Comparison of ENCODE assay signal across 21 cellular contexts in genomic region chr13:28778308-28779215, GRCh38. TPM values are rescaled to one million over a fixed set of nuclear protein-coding genes. Genes with fewer than 3 reads are reported as not detected.
A peak's percentile ranks its signal among the peaks of the same experiment; 100 is the strongest.
DNase-seq lines count a peak whose midpoint lies in the region; ATAC-seq and TF ChIP-seq lines count a peak whose summit lies in the region.
"Had no signal": no experiment of that assay in that cellular context is flagged by ENCODE, and none has a peak within 500 bp of the region (broad histone marks: within the 10 kb centered on the region; RNA-seq: fewer than 3 reads in every experiment).

No MANE protein-coding gene starts in this region.

- H3K4me1 ChIP-seq in right cardiac atrium (ENCODE audit: control insufficient read depth, insufficient read depth, low read length): no peaks in the 10 kb centered on the region
- no peaks in the 10 kb centered on the region for H3K4me1 ChIP-seq in upper lobe of right lung
- H3K4me1 ChIP-seq: BLaER1, Caco-2 had no signal

- CTCF ChIA-PET in HEK293T (lab: Yijun Ruan, JAX): no interaction called here

- no peak for TF ChIP-seq CTCF in upper lobe of right lung (IDR thresholded peaks at IDR 0.05)

- intact Hi-C loops in right cardiac atrium (cut with DNase I) (no loop called here), Right ventricle myocardium superior (cut with DNase I) (no loop called here), sciatic nerve (cut with DNase I) (no loop called here), upper lobe of right lung (cut with DNase I) (no loop called here)

- peak in 1 of 2 donors; percentile 19 for ATAC-seq in right cardiac atrium
- ATAC-seq in Right ventricle myocardium superior (ENCODE audit: poor library complexity): no peak
- ATAC-seq in sciatic nerve: peak; percentile 17
- peak; percentile 23 for ATAC-seq in upper lobe of right lung
- no peak for ATAC-seq in HG03565 (IDR thresholded peaks at IDR 0.05; ENCODE audit: unreplicated experiment)
- ATAC-seq: CD8-positive, alpha-beta T cell; GM12878 had no signal

- POLR2A ChIA-PET in HEK293T (lab: Yijun Ruan, JAX): no interaction called here

- H3K27ac ChIP-seq in right cardiac atrium (ENCODE audit: low read length) (no peak overlapping the region), upper lobe of right lung (no peak overlapping the region)
- H3K27ac ChIP-seq: 22Rv1, BLaER1, C4-2B, GM23248 had no signal

- H3K4me3 ChIP-seq in right cardiac atrium (ENCODE audit: low read length) (no peak overlapping the region), upper lobe of right lung (no peak overlapping the region)
- H3K4me3 ChIP-seq: BLaER1, GM12878, GM23248 had no signal

- DNase-seq in right cardiac atrium: peak in 2 of 3 donors; percentile 21 to 52
- no peak for DNase-seq in Right ventricle myocardium superior
- DNase-seq in sciatic nerve (ENCODE audit: low spot score): no peak
- no peak for DNase-seq in upper lobe of right lung
- DNase-seq in NOMO-1 (lab: John Stamatoyannopoulos, UW; ENCODE audit: unreplicated experiment in 2 of 2): no peak
- DNase-seq in HEK293T (ENCODE audit: extremely low spot score): no peak
- DNase-seq: Caco-2; CD4-positive, CD25-positive, alpha-beta regulatory T cell; CD8-positive, alpha-beta T cell; DMS153; EL; GDM1; GM23248; H7; HCEC 1CT had no signal

- H3K9me3 ChIP-seq in right cardiac atrium (ENCODE audit: control insufficient read depth, low read length): no peaks in the 10 kb centered on the region
- no peaks in the 10 kb centered on the region for H3K9me3 ChIP-seq in upper lobe of right lung

- H3K27me3 ChIP-seq in right cardiac atrium (ENCODE audit: control insufficient read depth, insufficient read depth): no peaks in the 10 kb centered on the region
- H3K27me3 ChIP-seq in upper lobe of right lung: no peaks in the 10 kb centered on the region
- H3K27me3 ChIP-seq: BLaER1 had no signal

- WGBS in right cardiac atrium: 95% methylated on average over 48 of the region's 48 CpGs

- H3K36me3 ChIP-seq in upper lobe of right lung: no peaks in the 10 kb centered on the region
- H3K36me3 ChIP-seq: BLaER1 had no signal

TF ChIP-seq in HEK293T, 16 proteins besides CTCF, POLR2A, EP300 and RAD21:
- TF ChIP-seq FOXA1 (IDR thresholded peaks at IDR 0.05): no peak
- TF ChIP-seq SUZ12 (IDR thresholded peaks at IDR 0.05): no peak
- no peak for TF ChIP-seq NFRKB (IDR thresholded peaks at IDR 0.05)
- TF ChIP-seq HDGF (IDR thresholded peaks at IDR 0.05; ENCODE audit: borderline replicate concordance): no peak
- TF ChIP-seq SP1 (IDR thresholded peaks at IDR 0.05): no peak
- no peak for TF ChIP-seq ARNT (IDR thresholded peaks at IDR 0.05)
- TF ChIP-seq LEF1 (IDR thresholded peaks at IDR 0.05; ENCODE audit: borderline replicate concordance): no peak
- no peak for TF ChIP-seq L3MBTL2 (conservative IDR thresholded peaks at IDR 0.05)
- no peak for TF ChIP-seq ZNF384 (IDR thresholded peaks at IDR 0.05)

RNA-seq across cellular contexts. Expression of gene MTUS2, which starts 41.6 kb away (rescaled TPM):
- total RNA-seq in right cardiac atrium (100 to 1,000 TPM in 1 of 4 donors, 10 to 100 TPM in 3; 25.9 to 139 (median 86.7) TPM), Right ventricle myocardium superior (118 TPM), sciatic nerve (not detected), upper lobe of right lung (0.41 TPM)
- 40.2 TPM for polyA plus RNA-seq in right cardiac atrium
- total RNA-seq: B cell; CD4-positive, CD25-positive, alpha-beta regulatory T cell; CD8-positive, alpha-beta T cell had no signal

RNA-seq across cellular contexts. Expression of gene SLC46A3, which starts 59.8 kb away (rescaled TPM):
- total RNA-seq in right cardiac atrium (10 to 100 TPM; 14.1 to 22.2 (median 20.5) TPM), Right ventricle myocardium superior (16.2 TPM), sciatic nerve (10.1 TPM), upper lobe of right lung (20.2 TPM)
- 16.5 TPM for polyA plus RNA-seq in right cardiac atrium

Comparison
In these comparisons a context has a peak if more than half of its experiments do, and no peak if none do; other contexts are left out.
1. DNase-seq: peak in right cardiac atrium (2 of 3); none in Right ventricle myocardium superior (single experiment), sciatic nerve (single experiment), upper lobe of right lung (single experiment), NOMO-1 (0 of 2) and HEK293T (single experiment).
2. ATAC-seq: peak in sciatic nerve (single experiment) and upper lobe of right lung (single experiment); none in Right ventricle myocardium superior (single experiment) and HG03565 (single experiment).
3. RNA of gene MTUS2, which starts 41.6 kb away (total RNA-seq): 118 TPM in Right ventricle myocardium superior (single experiment) and 25.9 to 139 TPM in right cardiac atrium; 0.41 TPM in upper lobe of right lung (single experiment) and not detected in sciatic nerve (single experiment); every median in the first group is over 10 times any median in the second.